ENCODE assay signal across 8 cellular contexts in genomic region chr19:14472202-14472961, GRCh38. TPM values are rescaled to one million over a fixed set of nuclear protein-coding genes. Genes with fewer than 3 reads are reported as not detected.
DNase-seq lines count a peak whose midpoint lies in the region; ATAC-seq and TF ChIP-seq lines count a peak whose summit lies in the region.

No MANE protein-coding gene starts in this region.

- H3K9me3 ChIP-seq in PC-9 (ENCODE audit: insufficient read depth, low read depth) (no peaks in the 10 kb centered on the region), ovary (no peaks in the 10 kb centered on the region), tibial artery (no peaks in the 10 kb centered on the region)

- DNase-seq in Ammon's horn (ENCODE audit: low spot score): peak; percentile 54
- DNase-seq in HFF-Myc (ENCODE audit: extremely low read depth, low read depth): no peak
- DNase-seq in PC-9: peak in 1 of 2 experiments; percentile 53
- peak; percentile 75 for DNase-seq in activated T-helper 2 cell treated with anti-CD3 and anti-CD28 coated beads, Interferon-gamma antibody, Interleukin-2, Interleukin-4, amounts not matched to agents 10 μg/mL and 5 μg/mL and 100 μg/mL, durations not matched to agents 14 hours and 24 hours and 36 hours (ENCODE audit: low spot score)
- peak; percentile 29 for DNase-seq in foreskin melanocyte
- peak; percentile 64 to 85 (median 80) for DNase-seq in ovary
- DNase-seq in tibial artery: peak; percentile 65 to 79

- TF ChIP-seq CTCF in HFF-Myc (IDR thresholded peaks at IDR 0.05; ENCODE audit: low read depth, low read length, missing control alignments) (peak; percentile 88), PC-9 (conservative IDR thresholded peaks at IDR 0.05) (peak; percentile 94), ovary (IDR thresholded peaks at IDR 0.05) (peak; percentile 89 to 91 (median 90)), tibial artery (IDR thresholded peaks at IDR 0.05) (peak; percentile 93 to 99)

- peaks cover 18% of the 10 kb centered on the region for H4K20me1 ChIP-seq in PC-9 (ENCODE audit: insufficient read depth)

- peaks cover 15% of the 10 kb centered on the region for H3K27me3 Mint-ChIP-seq in activated T-helper 2 cell treated with anti-CD3 and anti-CD28 coated beads, Interferon-gamma antibody, Interleukin-2, Interleukin-4, amounts not matched to agents 10 μg/mL and 5 μg/mL and 100 μg/mL, durations not matched to agents 14 hours and 24 hours and 36 hours (ENCODE audit: low read depth)

- peaks cover 25% of the 10 kb centered on the region for H3K36me3 Mint-ChIP-seq in activated T-helper 2 cell treated with anti-CD3 and anti-CD28 coated beads, Interferon-gamma antibody, Interleukin-2, Interleukin-4, amounts not matched to agents 10 μg/mL and 5 μg/mL and 100 μg/mL, durations not matched to agents 14 hours and 24 hours and 36 hours (ENCODE audit: low read depth)

- H3K4me3 ChIP-seq in HFF-Myc (replicated peaks; ENCODE audit: low read depth, low read length) (no peak overlapping the region), PC-9 (no peak overlapping the region), ovary (no peak overlapping the region), tibial artery (peak overlapping the region in 1 of 2 donors; percentile 3)

- H3K27ac ChIP-seq in PC-9: no peak overlapping the region
- H3K27ac ChIP-seq in ovary: no peak overlapping the region
- H3K27ac ChIP-seq in tibial artery: no peak overlapping the region

- no peak overlapping the region for H3K4me3 Mint-ChIP-seq in activated T-helper 2 cell treated with anti-CD3 and anti-CD28 coated beads, Interferon-gamma antibody, Interleukin-2, Interleukin-4, amounts not matched to agents 10 μg/mL and 5 μg/mL and 100 μg/mL, durations not matched to agents 14 hours and 24 hours and 36 hours (ENCODE audit: low read depth)

- 1 to 4% (median 2%) methylated on average over 63 to 66 of the region's 66 CpGs for WGBS in ovary, 3 donors

- no peak overlapping the region for H2AFZ ChIP-seq in PC-9

- H3K27me3 ChIP-seq in PC-9 (ENCODE audit: insufficient read depth, low read depth) (no peaks in the 10 kb centered on the region), ovary (no peaks in the 10 kb centered on the region), tibial artery (peaks cover 0 to 36% of the 10 kb centered on the region in 2 donors)

- ATAC-seq in HG03354 (IDR thresholded peaks at IDR 0.05; ENCODE audit: poor library complexity, severe bottlenecking, unreplicated experiment): no peak

- H3K27ac Mint-ChIP-seq in activated T-helper 2 cell treated with anti-CD3 and anti-CD28 coated beads, Interferon-gamma antibody, Interleukin-2, Interleukin-4, amounts not matched to agents 10 μg/mL and 5 μg/mL and 100 μg/mL, durations not matched to agents 14 hours and 24 hours and 36 hours: no peak overlapping the region

- no peaks in the 10 kb centered on the region for H3K79me2 ChIP-seq in PC-9 (ENCODE audit: low read depth)

- CTCF ChIA-PET in PC-9 (lab: Charles Lee): interaction anchor here (0.5 to 0.7 kb wide), 3 partner anchors 45 to 335 kb away, joined by 3 to 6 read pairs (median 4); no protein-coding TSS in a partner anchor

- POLR2A ChIA-PET in PC-9 (lab: Charles Lee; ENCODE audit: unreplicated experiment): interaction anchor here (0.6 kb wide), 1 partner anchor 155 kb away, joined by 3 read pairs; no protein-coding TSS in a partner anchor

- H3F3A ChIP-seq in PC-9 (ENCODE audit: insufficient read depth, low read depth): peaks cover 49% of the 10 kb centered on the region

- TF ChIP-seq POLR2A in ovary (IDR thresholded peaks at IDR 0.05): peak; percentile 15

- peaks cover 16% of the 10 kb centered on the region for H3K4me1 Mint-ChIP-seq in activated T-helper 2 cell treated with anti-CD3 and anti-CD28 coated beads, Interferon-gamma antibody, Interleukin-2, Interleukin-4, amounts not matched to agents 10 μg/mL and 5 μg/mL and 100 μg/mL, durations not matched to agents 14 hours and 24 hours and 36 hours (ENCODE audit: low read depth)

- H3K4me1 ChIP-seq in PC-9 (replicated peaks; ENCODE audit: insufficient read depth) (peaks cover 21% of the 10 kb centered on the region), ovary (ENCODE audit: insufficient read depth) (peaks cover 4% of the 10 kb centered on the region), tibial artery (peaks cover 15 to 50% (median 34%) of the 10 kb centered on the region in 4 donors)

- no peak for TF ChIP-seq EP300 in ovary (IDR thresholded peaks at IDR 0.05)

- no peak overlapping the region for H3K4me2 ChIP-seq in PC-9

- peaks cover 18% of the 10 kb centered on the region for H3K36me3 ChIP-seq in PC-9 (ENCODE audit: low read depth)
- H3K36me3 ChIP-seq in ovary: no peaks in the 10 kb centered on the region
- peaks cover 18 to 41% (median 41%) of the 10 kb centered on the region in 3 donors for H3K36me3 ChIP-seq in tibial artery

- no peaks in the 10 kb centered on the region for H3K9me3 Mint-ChIP-seq in activated T-helper 2 cell treated with anti-CD3 and anti-CD28 coated beads, Interferon-gamma antibody, Interleukin-2, Interleukin-4, amounts not matched to agents 10 μg/mL and 5 μg/mL and 100 μg/mL, durations not matched to agents 14 hours and 24 hours and 36 hours

- intact Hi-C loops in PC-9 (cut with micrococcal nuclease; ENCODE audit: unreplicated experiment) (no loop called here), ovary (cut with DNase I) (loop anchor here in 1 of 4 donors (10.0 kb wide), 1 partner anchor 328 kb away; no protein-coding TSS in a partner anchor), tibial artery (cut with DNase I; ENCODE audit: low total_unique reads) (loop anchor here (5.0 to 10.0 kb wide), 4 partner anchors 35 to 328 kb away; partner anchors contain the start of gene DDX39A)
- intact Hi-C loops in activated T-helper 2 cell treated with anti-CD3 and anti-CD28 coated beads, Interferon-gamma antibody, Interleukin-2, Interleukin-4, amounts not matched to agents 10 μg/mL and 5 μg/mL and 100 μg/mL, durations not matched to agents 14 hours and 24 hours and 36 hours (cut with micrococcal nuclease): loop anchor here (2.0 to 5.0 kb wide), 2 partner anchors 40 to 336 kb away; partner anchors contain the start of genes ASF1B and PKN1

- no TSS peak for BruUV-seq in PC-9 (replicated peaks; lab: Mats Ljungman, UMichigan)

- H3K9me2 ChIP-seq in PC-9 (ENCODE audit: insufficient read depth): no peaks in the 10 kb centered on the region

RNA-seq across cellular contexts. Expression of gene PTGER1, which starts 2.8 kb away (rescaled TPM):
- total RNA-seq in PC-9 (2021): 1.4 TPM in 2 replicates
- total RNA-seq in activated T-helper 2 cell treated with anti-CD3 and anti-CD28 coated beads, Interferon-gamma antibody, Interleukin-2, Interleukin-4, amounts not matched to agents 10 μg/mL and 5 μg/mL and 100 μg/mL, durations not matched to agents 14 hours and 24 hours and 36 hours: 1.1 and 1.6 TPM in 2 replicates
- under 1 TPM in 3 of 7 donors, not detected in 4; 0.18 to 0.92 (median 0.32) TPM for total RNA-seq in ovary
- polyA plus RNA-seq in ovary: not detected

RNA-seq across cellular contexts. Expression of gene GIPC1, which starts 23.5 kb away (rescaled TPM):
- total RNA-seq in PC-9 (2021) (205 and 259 TPM in 2 replicates), ovary (10 to 100 TPM; 33.7 to 64.5 (median 41.8) TPM)
- 39.2 and 40.1 TPM in 2 replicates for total RNA-seq in activated T-helper 2 cell treated with anti-CD3 and anti-CD28 coated beads, Interferon-gamma antibody, Interleukin-2, Interleukin-4, amounts not matched to agents 10 μg/mL and 5 μg/mL and 100 μg/mL, durations not matched to agents 14 hours and 24 hours and 36 hours
- 10 to 100 TPM; 14.7 to 40.9 TPM for polyA plus RNA-seq in ovary

RNA-seq across cellular contexts. Expression of gene PKN1, which starts 39.3 kb away (rescaled TPM):
- 257 and 417 TPM in 2 replicates for total RNA-seq in PC-9 (2021)
- total RNA-seq in activated T-helper 2 cell treated with anti-CD3 and anti-CD28 coated beads, Interferon-gamma antibody, Interleukin-2, Interleukin-4, amounts not matched to agents 10 μg/mL and 5 μg/mL and 100 μg/mL, durations not matched to agents 14 hours and 24 hours and 36 hours: 171 and 172 TPM in 2 replicates
- total RNA-seq in ovary: 100 to 1,000 TPM in 1 of 7 donors, 10 to 100 TPM in 6; 42.3 to 128 (median 76.6) TPM
- polyA plus RNA-seq in ovary: 10 to 100 TPM; 16.6 to 53.9 TPM

RNA-seq across cellular contexts. Expression of gene DNAJB1, which starts 45.8 kb away (rescaled TPM):
- total RNA-seq in PC-9 (2021) (159 and 199 TPM in 2 replicates), ovary (100 to 1,000 TPM in 3 of 7 donors, 10 to 100 TPM in 4; 53.7 to 151 (median 75.1) TPM)
- total RNA-seq in activated T-helper 2 cell treated with anti-CD3 and anti-CD28 coated beads, Interferon-gamma antibody, Interleukin-2, Interleukin-4, amounts not matched to agents 10 μg/mL and 5 μg/mL and 100 μg/mL, durations not matched to agents 14 hours and 24 hours and 36 hours: 113 TPM in 2 replicates
- 100 to 1,000 TPM in 1 of 2 donors, 10 to 100 TPM in 1; 52.4 to 123 TPM for polyA plus RNA-seq in ovary

RNA-seq across cellular contexts. Expression of gene DDX39A, which starts 53.2 kb away (rescaled TPM):
- total RNA-seq in PC-9 (2021) (66.5 and 67.4 TPM in 2 replicates), ovary (10 to 100 TPM; 23.8 to 48.4 (median 31.8) TPM)
- total RNA-seq in activated T-helper 2 cell treated with anti-CD3 and anti-CD28 coated beads, Interferon-gamma antibody, Interleukin-2, Interleukin-4, amounts not matched to agents 10 μg/mL and 5 μg/mL and 100 μg/mL, durations not matched to agents 14 hours and 24 hours and 36 hours: 268 TPM in 2 replicates
- 10 to 100 TPM in 1 of 2 donors, 1 to 10 TPM in 1; 7.9 to 42.5 TPM for polyA plus RNA-seq in ovary
